19 cellular contexts compared by ENCODE assay signal in genomic region chr9:121812159-121812735, GRCh38.
"Had no signal": no experiment of that assay in that cellular context is flagged by ENCODE, and none has a peak within 500 bp of the region (broad histone marks: within the 10 kb centered on the region; RNA-seq: fewer than 3 reads in every experiment).

No MANE protein-coding gene starts in this region.

- DNase-seq: effector CD8-positive, alpha-beta T cell; erythroblast; esophagus squamous epithelium; foreskin melanocyte; kidney; mesenchymal stem cell; midbrain; naive thymus-derived CD4-positive, alpha-beta T cell; pancreas; small intestine; stimulated activated CD4-positive, alpha-beta T cell treated with anti-CD3 and anti-CD28 coated beads, Interleukin-15, amount 100 ng/mL, for 24 hours; stimulated activated CD4-positive, alpha-beta T cell treated with anti-CD3 and anti-CD28 coated beads, Interleukin-2, amount 100 ng/mL, for 48 hours; stimulated activated naive B cell treated with anti-CD40 and anti-IgM and Interleukin-4, amounts not matched to agents 10 μg/mL and 1 μg/mL and 100 μg/mL, for 72 hours; transverse colon had no signal

- FAIRE-seq: colon, kidney, pancreas, small intestine had no signal

- H3K27ac ChIP-seq: esophagus squamous epithelium, neutrophil, pancreas, thoracic aorta, transverse colon, vagina had no signal

- H3K36me3 ChIP-seq: esophagus squamous epithelium, neutrophil, pancreas, right lobe of liver, thoracic aorta, transverse colon, vagina had no signal

- H3K4me1 ChIP-seq: pancreas, transverse colon, vagina had no signal

- H3K27me3 ChIP-seq: esophagus squamous epithelium, neutrophil, pancreas, right lobe of liver, transverse colon, vagina had no signal

- ATAC-seq: naive thymus-derived CD4-positive, alpha-beta T cell; pancreas; stimulated activated naive B cell treated with anti-CD40 and anti-IgM and Interleukin-4, amounts not matched to agents 10 μg/mL and 1 μg/mL and 100 μg/mL, for 72 hours had no signal

- H3K9me3 ChIP-seq: esophagus squamous epithelium, neutrophil, pancreas, right lobe of liver, thoracic aorta, transverse colon, vagina had no signal

- H3K4me3 ChIP-seq: esophagus squamous epithelium, pancreas, right lobe of liver, thoracic aorta, transverse colon, vagina had no signal
